Comparison of ENCODE assay signal across 9 cellular contexts in the genomic region with DNA sequence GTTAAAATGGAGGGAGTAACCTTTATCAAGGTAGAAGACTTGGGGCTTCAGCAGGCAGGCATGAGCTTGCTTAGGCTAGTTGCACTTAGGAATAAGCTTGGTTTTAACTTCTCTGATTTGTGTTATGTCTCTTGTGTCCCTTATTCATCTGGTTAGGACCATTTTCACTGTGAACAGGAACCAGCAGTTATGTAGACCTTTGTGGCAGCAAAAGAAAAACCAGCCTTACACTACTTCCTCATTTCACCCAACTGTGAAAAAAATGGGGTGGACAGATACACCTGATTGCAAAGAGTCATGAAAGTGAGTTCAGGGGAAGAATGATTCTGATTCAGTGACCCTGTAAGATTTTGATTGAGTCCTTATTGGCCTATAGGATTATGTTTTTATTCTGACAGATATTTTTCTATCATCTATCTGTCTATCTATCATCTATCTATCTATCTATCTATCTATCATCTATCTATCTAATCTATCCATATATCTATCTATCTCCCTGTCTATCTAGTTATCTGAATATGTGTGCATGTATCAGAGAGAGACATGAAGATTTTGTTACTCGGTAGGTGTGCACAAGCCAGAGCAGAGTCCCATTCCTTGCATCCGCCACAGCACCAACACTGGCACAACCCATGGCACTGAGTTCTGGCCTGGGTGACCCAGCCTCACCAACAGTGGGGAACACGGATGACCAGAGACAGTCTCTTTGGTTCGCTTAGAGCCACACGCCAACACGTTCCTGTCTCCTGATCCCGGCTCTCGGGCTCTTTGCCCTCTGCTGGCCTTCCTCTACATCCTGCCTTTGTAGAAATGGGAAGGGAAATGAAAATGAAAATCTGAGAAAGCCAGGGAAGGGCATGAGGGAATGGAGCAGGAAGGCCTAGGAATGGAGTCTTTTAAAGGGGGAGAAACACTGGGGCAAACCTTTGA. TPM values are rescaled to one million over a fixed set of nuclear protein-coding genes. Genes with fewer than 3 reads are reported as not detected.
DNase-seq lines count a peak whose midpoint lies in the region; ATAC-seq and TF ChIP-seq lines count a peak whose summit lies in the region.
"Had no signal": no experiment of that assay in that cellular context is flagged by ENCODE, and none has a peak within 500 bp of the region (broad histone marks: within the 10 kb centered on the region; RNA-seq: fewer than 3 reads in every experiment).

No MANE protein-coding gene starts in this region.

- no peak for TF ChIP-seq CTCF in gastrocnemius medialis (IDR thresholded peaks at IDR 0.05 in 4 of 5, conservative IDR thresholded peaks at IDR 0.05 in 1 of 5)

- DNase-seq in GM19238 (ENCODE audit: insufficient read length, low spot score) = peak; percentile 52
- peak; percentile 87 for DNase-seq in SKM-1 treated with dmso at 0.1 percent for 144 hours (lab: John Stamatoyannopoulos, UW; ENCODE audit: unreplicated experiment)
- DNase-seq in gastrocnemius medialis = no peak
- no peak for DNase-seq in left colon
- no peak for DNase-seq in activated T-cell treated with anti-CD3 and anti-CD28 coated beads, Interleukin-2, amount 50 U/mL, for 1 hour
- no peak for DNase-seq in midbrain (lab: John Stamatoyannopoulos, UW)
- DNase-seq in stimulated activated CD4-positive, alpha-beta T cell treated with anti-CD3 and anti-CD28 coated beads, Interleukin-12 subunit alpha, Interleukin-12 subunit beta, amount 100 ng/mL, for 4 hours = no peak
- DNase-seq: activated CD8-positive, alpha-beta memory T cell treated with anti-CD3 and anti-CD28 coated beads for 24 hours had no signal

- intact Hi-C loops in gastrocnemius medialis (cut with DNase I; ENCODE audit: low total_unique reads) = loop anchor here (5.0 kb wide), 2 partner anchors 116 to 131 kb away; no protein-coding TSS in a partner anchor
- intact Hi-C loops in left colon (cut with DNase I, micrococcal nuclease) = no loop called here

- in situ Hi-C loops in gastrocnemius medialis (cut with MboI; ENCODE audit: low sequenced_read_pairs in 4 of 4) = no loop called here

- H3K36me3 ChIP-seq in gastrocnemius medialis = no peaks in the 10 kb centered on the region

- peaks cover 57 to 81% of the 10 kb centered on the region in 2 donors for H3K4me1 ChIP-seq in gastrocnemius medialis

- ATAC-seq in HG02943 (IDR thresholded peaks at IDR 0.05; ENCODE audit: low read depth, unreplicated experiment) (peak; percentile 87), gastrocnemius medialis (no peak), left colon (no peak)

- H3K27ac ChIP-seq in gastrocnemius medialis = peak overlapping the region; percentile 67 to 82 (median 76)

- H3K27me3 ChIP-seq in gastrocnemius medialis = no peaks in the 10 kb centered on the region

- no peaks in the 10 kb centered on the region for H3K9me3 ChIP-seq in gastrocnemius medialis

- TF ChIP-seq POLR2A in gastrocnemius medialis (IDR thresholded peaks at IDR 0.05) = no peak

- H3K4me3 ChIP-seq in gastrocnemius medialis = no peak overlapping the region

RNA-seq across cellular contexts. Expression of gene ZNF366, which starts 1.3 kb away (rescaled TPM):
- total RNA-seq in gastrocnemius medialis (1 to 10 TPM; 2.0 to 5.8 (median 3.0) TPM), left colon (1 to 10 TPM in 1 of 2 donors, under 1 TPM in 1; 0.92 to 1.0 TPM)

Comparison
In these comparisons a context has a peak if more than half of its experiments do, and no peak if none do; other contexts are left out.
1. DNase-seq: peak in GM19238 (single experiment) and SKM-1 treated with dmso at 0.1 percent for 144 hours (single experiment); none in gastrocnemius medialis (0 of 2), left colon (0 of 2), activated T-cell treated with anti-CD3 and anti-CD28 coated beads, Interleukin-2, amount 50 U/mL, for 1 hour (single experiment), midbrain (single experiment) and stimulated activated CD4-positive, alpha-beta T cell treated with anti-CD3 and anti-CD28 coated beads, Interleukin-12 subunit alpha, Interleukin-12 subunit beta, amount 100 ng/mL, for 4 hours (single experiment).